17 cellular contexts compared by ENCODE assay signal in genomic region chr7:136956232-136956631, GRCh38.
DNase-seq lines count a peak whose midpoint lies in the region; ATAC-seq and TF ChIP-seq lines count a peak whose summit lies in the region.
"Had no signal": no experiment of that assay in that cellular context is flagged by ENCODE, and none has a peak within 500 bp of the region (broad histone marks: within the 10 kb centered on the region; RNA-seq: fewer than 3 reads in every experiment).

No MANE protein-coding gene starts in this region.

- intact Hi-C loops in CD8-positive, alpha-beta T cell (cut with DNase I, micrococcal nuclease): no loop called here

- WGBS in SK-N-SH (ENCODE audit: low lambda C conversion rate): 49% methylated on average over 1 of the region's 1 CpG

- H3K4me2 ChIP-seq in SK-N-SH: no peak overlapping the region
- H3K4me2 ChIP-seq: GM23338 had no signal

- H3K79me2 ChIP-seq in SK-N-SH (ENCODE audit: insufficient read depth): no peaks in the 10 kb centered on the region

- no peak overlapping the region for H3K9ac ChIP-seq in SK-N-SH

- ATAC-seq in SK-N-SH treated with all-trans-retinoic acid at 6 μM for 48 hours (no peak), RWPE2 (ENCODE audit: low read depth) (peak; percentile 70), GM21576 (IDR thresholded peaks at IDR 0.05; ENCODE audit: unreplicated experiment) (no peak)
- no peak for ATAC-seq in CD8-positive, alpha-beta T cell
- ATAC-seq: activated CD8-positive, alpha-beta T cell treated with anti-CD3 and anti-CD28 coated beads for 36 hours; GM23338 had no signal

- H2AFZ ChIP-seq in SK-N-SH (ENCODE audit: low read depth): no peak overlapping the region
- H2AFZ ChIP-seq: GM23338 had no signal

- CTCF ChIA-PET in SK-N-SH (lab: Yijun Ruan, JAX): no interaction called here
- CTCF ChIA-PET in CD8-positive, alpha-beta T cell (lab: Charles Lee): no interaction called here

- POLR2A ChIA-PET in SK-N-SH (lab: Yijun Ruan, JAX): no interaction called here
- POLR2A ChIA-PET in CD8-positive, alpha-beta T cell (lab: Charles Lee): no interaction called here

- H3K27me3 Mint-ChIP-seq in CD8-positive, alpha-beta T cell (ENCODE audit: low read depth): no peaks in the 10 kb centered on the region
- H3K27me3 Mint-ChIP-seq: activated CD8-positive, alpha-beta T cell treated with anti-CD3 and anti-CD28 coated beads for 36 hours had no signal

- no peak for TF ChIP-seq EP300 in SK-N-SH (IDR thresholded peaks at IDR 0.05; ENCODE audit: borderline replicate concordance in 1 of 2, low read depth in 1 of 2, low read length in 1 of 2)

- no peak overlapping the region for H3K4me3 ChIP-seq in SK-N-SH (ENCODE audit: low read depth in 2 of 2, low read length in 1 of 2)
- no peak overlapping the region for H3K4me3 ChIP-seq in RWPE2 (ENCODE audit: severe bottlenecking)
- H3K4me3 ChIP-seq in fibroblast of the aortic adventitia (ENCODE audit: low read depth, low read length): no peak overlapping the region
- no peak overlapping the region for H3K4me3 ChIP-seq in CD8-positive, alpha-beta T cell (ENCODE audit: low read depth, low read length)
- H3K4me3 ChIP-seq: GM23338, ovary, tibial nerve had no signal

- no peaks in the 10 kb centered on the region for H3K9me2 ChIP-seq in SK-N-SH

- H3K27ac Mint-ChIP-seq in CD8-positive, alpha-beta T cell: no peak overlapping the region
- H3K27ac Mint-ChIP-seq: activated CD8-positive, alpha-beta T cell treated with anti-CD3 and anti-CD28 coated beads for 36 hours; GM23338 had no signal

- H3K9me3 ChIP-seq in SK-N-SH: no peaks in the 10 kb centered on the region
- peaks cover 3% of the 10 kb centered on the region for H3K9me3 ChIP-seq in RWPE2 (ENCODE audit: severe bottlenecking)
- no peaks in the 10 kb centered on the region for H3K9me3 ChIP-seq in CD8-positive, alpha-beta T cell (ENCODE audit: low read length)
- H3K9me3 ChIP-seq: ovary, tibial nerve had no signal

- H3K27ac ChIP-seq in SK-N-SH (ENCODE audit: low read depth in 2 of 2, low read length in 1 of 2): peak overlapping the region in 1 of 2 experiments; percentile 47; a peak in 2 of 4 replicates
- H3K27ac ChIP-seq in RWPE2 (ENCODE audit: poor library complexity, severe bottlenecking): peak overlapping the region; percentile 35
- no peak overlapping the region for H3K27ac ChIP-seq in CD8-positive, alpha-beta T cell (ENCODE audit: low read depth, low read length)
- H3K27ac ChIP-seq: 22Rv1, ovary, tibial nerve had no signal

- H3K4me3 Mint-ChIP-seq in CD8-positive, alpha-beta T cell: no peak overlapping the region
- H3K4me3 Mint-ChIP-seq: activated CD8-positive, alpha-beta T cell treated with anti-CD3 and anti-CD28 coated beads for 36 hours; GM23338 had no signal

- no peaks in the 10 kb centered on the region for H3K36me3 Mint-ChIP-seq in CD8-positive, alpha-beta T cell

- H3F3A ChIP-seq in SK-N-SH (replicated peaks; ENCODE audit: insufficient read depth): no peaks in the 10 kb centered on the region

- no peaks in the 10 kb centered on the region for H4K20me1 ChIP-seq in SK-N-SH (ENCODE audit: insufficient read depth)

- no peaks in the 10 kb centered on the region for H3K36me3 ChIP-seq in SK-N-SH (replicated peaks in 1 of 2; ENCODE audit: control insufficient read depth in 1 of 2, insufficient read depth in 2 of 2, low read length in 1 of 2)
- no peaks in the 10 kb centered on the region for H3K36me3 ChIP-seq in RWPE2 (ENCODE audit: low read depth)
- no peaks in the 10 kb centered on the region for H3K36me3 ChIP-seq in CD8-positive, alpha-beta T cell (ENCODE audit: insufficient read depth, low read length)
- H3K36me3 ChIP-seq: ovary, tibial nerve had no signal

- H3K27me3 ChIP-seq in SK-N-SH (ENCODE audit: insufficient read depth) (no peaks in the 10 kb centered on the region), RWPE2 (ENCODE audit: insufficient read depth, poor library complexity, severe bottlenecking) (peaks cover 2% of the 10 kb centered on the region)
- H3K27me3 ChIP-seq in CD8-positive, alpha-beta T cell (ENCODE audit: insufficient read depth, low read length): no peaks in the 10 kb centered on the region
- H3K27me3 ChIP-seq: ovary, tibial nerve had no signal

- no peak for TF ChIP-seq RAD21 in SK-N-SH (IDR thresholded peaks at IDR 0.05; ENCODE audit: low read length)

- peaks cover 0 to 9% of the 10 kb centered on the region in 2 experiments; a peak in 1 of 4 replicates for H3K4me1 ChIP-seq in SK-N-SH (ENCODE audit: control insufficient read depth in 1 of 2, insufficient read depth in 2 of 2, low read depth in 1 of 2, low read length in 1 of 2)
- no peaks in the 10 kb centered on the region for H3K4me1 ChIP-seq in RWPE2 (ENCODE audit: insufficient read depth, poor library complexity, severe bottlenecking)
- no peaks in the 10 kb centered on the region for H3K4me1 ChIP-seq in CD8-positive, alpha-beta T cell (ENCODE audit: insufficient read depth, low read length)
- H3K4me1 ChIP-seq: tibial nerve had no signal

- H3K9me3 Mint-ChIP-seq in CD8-positive, alpha-beta T cell: peaks cover 20% of the 10 kb centered on the region
- H3K9me3 Mint-ChIP-seq: GM23338 had no signal

- DNase-seq in SK-N-SH (no peak), RWPE2 (ENCODE audit: low spot score) (no peak), fibroblast of the aortic adventitia (ENCODE audit: low read depth) (peak; percentile 73), smooth muscle cell of the brain vasculature (ENCODE audit: low read depth, low spot score) (peak; percentile 31), SW 1271 (lab: John Stamatoyannopoulos, UW) (no peak)
- DNase-seq in CD8-positive, alpha-beta T cell: no peak
- DNase-seq: activated CD8-positive, alpha-beta T cell treated with anti-CD3 and anti-CD28 coated beads for 36 hours; activated effector memory CD4-positive, alpha-beta T cell treated with anti-CD3 and anti-CD28 coated beads, Interleukin-2, amount 50 U/mL, for 16 hours; caudate nucleus; NCI-H1048; ovary; T1000 had no signal

- H3K4me1 Mint-ChIP-seq in CD8-positive, alpha-beta T cell (ENCODE audit: low read depth): no peaks in the 10 kb centered on the region
- H3K4me1 Mint-ChIP-seq: GM23338 had no signal

- TF ChIP-seq CTCF in SK-N-SH (IDR thresholded peaks at IDR 0.05): no peak
- TF ChIP-seq CTCF in RWPE2 (IDR thresholded peaks at IDR 0.05; ENCODE audit: poor library complexity, severe bottlenecking): no peak
- no peak for TF ChIP-seq CTCF in fibroblast of the aortic adventitia (IDR thresholded peaks at IDR 0.05; ENCODE audit: insufficient read depth, low read length)
- TF ChIP-seq CTCF in CD8-positive, alpha-beta T cell (IDR thresholded peaks at IDR 0.05): no peak

TF ChIP-seq in SK-N-SH treated with all-trans-retinoic acid at 6 μM for 48 hours, 23 proteins besides CTCF, POLR2A, EP300 and RAD21:
- TF ChIP-seq TCF4 (CRISPR knock-in tag; IDR thresholded peaks at IDR 0.05; ENCODE audit: borderline replicate concordance) (no peak), ISL1 (CRISPR knock-in tag; IDR thresholded peaks at IDR 0.05) (peak; percentile 66), ZNF8 (CRISPR knock-in tag; IDR thresholded peaks at IDR 0.05) (no peak)
TF ChIP-seq in SK-N-SH treated with all-trans-retinoic acid at 6 μM for 48 hours: peak in this region for 1.

TF ChIP-seq in SK-N-SH, 30 proteins besides CTCF, POLR2A, EP300 and RAD21:
- TF ChIP-seq EZH2phosphoT487 (IDR thresholded peaks at IDR 0.05; ENCODE audit: borderline replicate concordance, low read depth): no peak

Comparison
In these comparisons a context has a peak if more than half of its experiments do, and no peak if none do; other contexts are left out.
1. DNase-seq: peak in fibroblast of the aortic adventitia (single experiment) and smooth muscle cell of the brain vasculature (single experiment); none in SK-N-SH (single experiment), RWPE2 (single experiment), SW 1271 (0 of 2) and CD8-positive, alpha-beta T cell (0 of 7).